ENCODE assay signal across 13 cellular contexts in the genomic region with DNA sequence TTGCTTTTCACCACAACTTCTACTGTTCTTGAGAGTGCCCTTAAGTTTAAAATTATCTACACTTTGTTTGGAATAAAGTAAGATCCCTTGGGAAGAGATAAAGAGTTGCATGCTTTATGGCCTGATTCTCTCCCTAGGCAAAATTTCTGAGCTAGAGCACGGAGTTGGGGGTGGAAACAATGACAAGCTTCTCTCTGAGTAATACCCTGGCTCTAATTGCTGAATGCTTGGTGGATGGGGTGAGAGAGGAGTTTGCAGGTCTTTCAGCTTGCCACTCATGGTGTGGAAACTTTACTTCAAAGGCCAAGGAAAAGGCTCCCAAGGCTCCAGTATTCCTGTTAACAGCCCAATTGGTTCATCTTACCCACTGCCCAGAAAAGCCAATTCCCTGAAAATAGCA. TPM values are rescaled to one million over a fixed set of nuclear protein-coding genes. Genes with fewer than 3 reads are reported as not detected.
A peak's percentile ranks its signal among the peaks of the same experiment; 100 is the strongest.
DNase-seq lines count a peak whose midpoint lies in the region; ATAC-seq lines count a peak whose summit lies in the region.
"Had no signal": no experiment of that assay in that cellular context is flagged by ENCODE, and none has a peak within 500 bp of the region (broad histone marks: within the 10 kb centered on the region; RNA-seq: fewer than 3 reads in every experiment).

No MANE protein-coding gene starts in this region.

- ATAC-seq in effector memory CD8-positive, alpha-beta T cell (replicated peaks) = no peak
- ATAC-seq in stimulated activated naive CD8-positive, alpha-beta T cell treated with anti-CD3 and anti-CD28 coated beads, Interleukin-15, Interleukin-2, amounts not matched to agents 100 U/mL and 50 U/mL, for 24 hours = peak; percentile 51
- ATAC-seq in GM21515 (IDR thresholded peaks at IDR 0.05; ENCODE audit: unreplicated experiment) = no peak
- ATAC-seq in left ventricle myocardium superior = no peak

- H3K4me3 Mint-ChIP-seq in activated CD4-positive, alpha-beta T cell treated with anti-CD3 and anti-CD28 coated beads, Interleukin-2, amount 10 ng/mL, durations not matched to agents 7 days and 5 days = peak overlapping the region; percentile 60
- H3K4me3 Mint-ChIP-seq in effector memory CD8-positive, alpha-beta T cell = peak overlapping the region; percentile 67 to 72

- CTCF ChIA-PET in activated CD4-positive, alpha-beta T cell treated with anti-CD3 and anti-CD28 coated beads, Interleukin-2, amount 10 ng/mL, durations not matched to agents 7 days and 5 days (lab: Charles Lee) = interaction anchor here (0.8 to 6.1 kb wide), 10 partner anchors 9 to 136 kb away, joined by 3 to 72 read pairs (median 8); partner anchors contain the start of gene ANTXR2

- peak; percentile 17 for DNase-seq in activated naive CD4-positive, alpha-beta T cell treated with Interleukin-2 at 50 U/mL for 16 hours
- no peak for DNase-seq in activated naive CD4-positive, alpha-beta T cell (lab: John Stamatoyannopoulos, UW)
- no peak for DNase-seq in activated CD4-positive, alpha-beta T cell treated with anti-CD3 and anti-CD28 coated beads, Interleukin-2, amount 10 ng/mL, durations not matched to agents 7 days and 5 days
- no peak for DNase-seq in effector memory CD8-positive, alpha-beta T cell
- DNase-seq in stimulated activated naive CD8-positive, alpha-beta T cell treated with anti-CD3 and anti-CD28 coated beads, Interleukin-15, Interleukin-2, amounts not matched to agents 100 U/mL and 50 U/mL, for 24 hours = no peak
- DNase-seq in left ventricle myocardium superior (no peak), cerebellar cortex (ENCODE audit: low spot score) (no peak)
- DNase-seq: caudate nucleus, islet precursor cell, naive B cell, NCI-H2171 treated with DMSO at 0.1 percent for 48 hours, OCI-M1 had no signal

- H3K36me3 Mint-ChIP-seq in activated CD4-positive, alpha-beta T cell treated with anti-CD3 and anti-CD28 coated beads, Interleukin-2, amount 10 ng/mL, durations not matched to agents 7 days and 5 days (ENCODE audit: low read depth) = peaks cover 29% of the 10 kb centered on the region
- no peaks in the 10 kb centered on the region for H3K36me3 Mint-ChIP-seq in effector memory CD8-positive, alpha-beta T cell (ENCODE audit: insufficient read depth)
- H3K36me3 Mint-ChIP-seq: naive B cell had no signal

- H3K4me1 Mint-ChIP-seq in activated CD4-positive, alpha-beta T cell treated with anti-CD3 and anti-CD28 coated beads, Interleukin-2, amount 10 ng/mL, durations not matched to agents 7 days and 5 days = peaks cover 57% of the 10 kb centered on the region
- H3K4me1 Mint-ChIP-seq in effector memory CD8-positive, alpha-beta T cell (ENCODE audit: low read depth in 2 of 2) = peaks cover 35 to 39% of the 10 kb centered on the region in 2 donors

- peak overlapping the region; percentile 92 for H3K27ac Mint-ChIP-seq in activated CD4-positive, alpha-beta T cell treated with anti-CD3 and anti-CD28 coated beads, Interleukin-2, amount 10 ng/mL, durations not matched to agents 7 days and 5 days
- H3K27ac Mint-ChIP-seq in effector memory CD8-positive, alpha-beta T cell = peak overlapping the region; percentile 94 to 95

- peaks cover 6% of the 10 kb centered on the region for H3K27me3 Mint-ChIP-seq in activated CD4-positive, alpha-beta T cell treated with anti-CD3 and anti-CD28 coated beads, Interleukin-2, amount 10 ng/mL, durations not matched to agents 7 days and 5 days
- H3K27me3 Mint-ChIP-seq in effector memory CD8-positive, alpha-beta T cell = no peaks in the 10 kb centered on the region
- H3K27me3 Mint-ChIP-seq: naive B cell had no signal

- H3K9me3 Mint-ChIP-seq in activated CD4-positive, alpha-beta T cell treated with anti-CD3 and anti-CD28 coated beads, Interleukin-2, amount 10 ng/mL, durations not matched to agents 7 days and 5 days = peaks cover 14% of the 10 kb centered on the region
- H3K9me3 Mint-ChIP-seq in effector memory CD8-positive, alpha-beta T cell = no peaks in the 10 kb centered on the region
- H3K9me3 Mint-ChIP-seq: naive B cell had no signal

- intact Hi-C loops in left ventricle myocardium superior (cut with micrococcal nuclease) = no loop called here

- POLR2A ChIA-PET in activated CD4-positive, alpha-beta T cell treated with anti-CD3 and anti-CD28 coated beads, Interleukin-2, amount 10 ng/mL, durations not matched to agents 7 days and 5 days (lab: Charles Lee) = interaction anchor here (0.6 to 0.8 kb wide), 3 partner anchors 11 to 32 kb away, joined by 3 read pairs; no protein-coding TSS in a partner anchor

RNA-seq across cellular contexts. Expression of gene PRDM8, which starts 26.1 kb away (rescaled TPM):
- total RNA-seq in activated CD4-positive, alpha-beta T cell treated with anti-CD3 and anti-CD28 coated beads, Interleukin-2, amount 10 ng/mL, durations not matched to agents 7 days and 5 days = 1 to 10 TPM; 4.8 to 5.2 TPM
- 1.0 TPM for total RNA-seq in left ventricle myocardium superior
